22 cellular contexts compared by ENCODE assay signal in genomic region chr1:229170274-229170673, GRCh38.
"Had no signal": no experiment of that assay in that cellular context is flagged by ENCODE, and none has a peak within 500 bp of the region (broad histone marks: within the 10 kb centered on the region; RNA-seq: fewer than 3 reads in every experiment).

No MANE protein-coding gene starts in this region.

- H3K4me2 ChIP-seq: KMS-11, SK-N-SH had no signal

- H3K4me1 ChIP-seq: SJCRH30 had no signal

- ATAC-seq: activated CD4-positive, alpha-beta T cell treated with anti-CD3 and anti-CD28 coated beads for 36 hours; activated T-cell treated with anti-CD3 and anti-CD28 coated beads, Interleukin-2, amount 50 U/mL, for 72 hours; Panc1 had no signal

- H3K9me3 ChIP-seq: SJCRH30, SK-N-SH had no signal

- H3K9ac ChIP-seq: KMS-11, SK-N-SH had no signal

- H3K4me3 ChIP-seq: SJCRH30 had no signal

- DNase-seq: activated CD4-positive, alpha-beta memory T cell treated with anti-CD3 and anti-CD28 coated beads, Interleukin-2, amount 10 ng/mL, durations not matched to agents 7 days and 5 days; activated CD4-positive, alpha-beta T cell treated with anti-CD3 and anti-CD28 coated beads for 36 hours; activated CD4-positive, alpha-beta T cell treated with anti-CD3 and anti-CD28 coated beads, Interleukin-2, amount 50 U/mL, for 1 hour; activated naive CD4-positive, alpha-beta T cell treated with anti-CD3 and anti-CD28 coated beads, Interleukin-2, amount 50 U/mL, for 16 hours; activated naive CD8-positive, alpha-beta T cell treated with anti-CD3 and anti-CD28 coated beads, Interleukin-2, amount 10 ng/mL, durations not matched to agents 7 days and 5 days; activated T-cell treated with anti-CD3 and anti-CD28 coated beads, Interleukin-2, amount 50 U/mL, for 72 hours; aorta; NCI-H1092; NCI-H2029; NCI-H2107; NCI-H510A treated with DMSO at 0.1 percent for 48 hours; NCI-H69; NK-92 treated with Interleukin-12 subunit alpha and Interleukin-12 subunit beta, amount 100 ng/mL, for 24 hours; OCI-M1; Right ventricle myocardium superior; RPMI8226; SJCRH30; SK-N-SH; T-helper 1 cell had no signal

- H3K27me3 ChIP-seq: SJCRH30 had no signal

- H3K27ac ChIP-seq: KMS-11, SJCRH30, WERI-Rb-1 had no signal

- H3K36me3 ChIP-seq: SJCRH30, WERI-Rb-1 had no signal
